1 cellular context compared by ENCODE assay signal in the genomic region with DNA sequence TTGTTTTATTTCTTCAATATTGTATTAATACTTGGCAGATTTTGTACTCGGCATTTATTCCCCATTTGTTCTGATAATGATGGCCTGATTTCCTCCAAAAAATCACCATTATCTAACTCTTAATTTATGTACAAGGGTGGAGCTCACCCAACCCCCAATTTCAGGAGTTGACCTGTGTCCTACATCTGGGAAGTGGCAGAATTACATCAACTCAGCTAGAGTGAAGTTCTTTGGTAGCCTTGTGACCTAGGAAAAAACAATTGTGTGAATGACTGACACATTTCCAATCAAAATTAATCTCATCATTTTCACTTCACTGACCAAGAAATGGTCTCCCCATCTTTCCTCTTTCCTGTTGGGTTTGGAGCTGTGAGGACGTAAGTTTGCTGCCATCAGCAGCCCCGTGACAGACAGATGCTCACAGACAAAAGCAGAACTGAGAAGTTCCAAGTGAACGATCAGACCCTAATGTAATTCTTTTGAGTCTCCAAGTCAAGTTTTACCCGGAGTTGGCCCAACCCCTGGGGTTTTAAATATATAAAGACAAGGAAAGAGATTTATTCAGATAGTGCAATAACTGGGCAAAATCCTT.
A peak's percentile ranks its signal among the peaks of the same experiment; 100 is the strongest.
TF ChIP-seq lines count a peak whose summit lies in the region.

No MANE protein-coding gene starts in this region.

TF ChIP-seq in GM12878, 131 proteins besides CTCF, POLR2A, EP300 and RAD21 (continued from another document):
- TF ChIP-seq, protein P1, sequence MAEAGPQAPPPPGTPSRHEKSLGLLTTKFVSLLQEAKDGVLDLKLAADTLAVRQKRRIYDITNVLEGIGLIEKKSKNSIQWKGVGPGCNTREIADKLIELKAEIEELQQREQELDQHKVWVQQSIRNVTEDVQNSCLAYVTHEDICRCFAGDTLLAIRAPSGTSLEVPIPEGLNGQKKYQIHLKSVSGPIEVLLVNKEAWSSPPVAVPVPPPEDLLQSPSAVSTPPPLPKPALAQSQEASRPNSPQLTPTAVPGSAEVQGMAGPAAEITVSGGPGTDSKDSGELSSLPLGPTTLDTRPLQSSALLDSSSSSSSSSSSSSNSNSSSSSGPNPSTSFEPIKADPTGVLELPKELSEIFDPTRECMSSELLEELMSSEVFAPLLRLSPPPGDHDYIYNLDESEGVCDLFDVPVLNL (IDR thresholded peaks at IDR 0.05; ENCODE audit: low read depth, low read length): no peak
- peak; percentile 66; the same call in 1 of the 2 replicates for TF ChIP-seq FOXM1 (IDR thresholded peaks at IDR 0.05; ENCODE audit: low read depth, low read length)
- peak; percentile 74 for TF ChIP-seq NR2F1 (conservative IDR thresholded peaks at IDR 0.05)
- TF ChIP-seq ZNF274 (IDR thresholded peaks at IDR 0.05; ENCODE audit: insufficient read depth, insufficient read length): no peak
- TF ChIP-seq, protein P2, sequence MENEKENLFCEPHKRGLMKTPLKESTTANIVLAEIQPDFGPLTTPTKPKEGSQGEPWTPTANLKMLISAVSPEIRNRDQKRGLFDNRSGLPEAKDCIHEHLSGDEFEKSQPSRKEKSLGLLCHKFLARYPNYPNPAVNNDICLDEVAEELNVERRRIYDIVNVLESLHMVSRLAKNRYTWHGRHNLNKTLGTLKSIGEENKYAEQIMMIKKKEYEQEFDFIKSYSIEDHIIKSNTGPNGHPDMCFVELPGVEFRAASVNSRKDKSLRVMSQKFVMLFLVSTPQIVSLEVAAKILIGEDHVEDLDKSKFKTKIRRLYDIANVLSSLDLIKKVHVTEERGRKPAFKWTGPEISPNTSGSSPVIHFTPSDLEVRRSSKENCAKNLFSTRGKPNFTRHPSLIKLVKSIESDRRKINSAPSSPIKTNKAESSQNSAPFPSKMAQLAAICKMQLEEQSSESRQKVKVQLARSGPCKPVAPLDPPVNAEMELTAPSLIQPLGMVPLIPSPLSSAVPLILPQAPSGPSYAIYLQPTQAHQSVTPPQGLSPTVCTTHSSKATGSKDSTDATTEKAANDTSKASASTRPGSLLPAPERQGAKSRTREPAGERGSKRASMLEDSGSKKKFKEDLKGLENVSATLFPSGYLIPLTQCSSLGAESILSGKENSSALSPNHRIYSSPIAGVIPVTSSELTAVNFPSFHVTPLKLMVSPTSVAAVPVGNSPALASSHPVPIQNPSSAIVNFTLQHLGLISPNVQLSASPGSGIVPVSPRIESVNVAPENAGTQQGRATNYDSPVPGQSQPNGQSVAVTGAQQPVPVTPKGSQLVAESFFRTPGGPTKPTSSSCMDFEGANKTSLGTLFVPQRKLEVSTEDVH (IDR thresholded peaks at IDR 0.05; ENCODE audit: low read depth, partially characterized antibody): no peak
- TF ChIP-seq, protein P3, sequence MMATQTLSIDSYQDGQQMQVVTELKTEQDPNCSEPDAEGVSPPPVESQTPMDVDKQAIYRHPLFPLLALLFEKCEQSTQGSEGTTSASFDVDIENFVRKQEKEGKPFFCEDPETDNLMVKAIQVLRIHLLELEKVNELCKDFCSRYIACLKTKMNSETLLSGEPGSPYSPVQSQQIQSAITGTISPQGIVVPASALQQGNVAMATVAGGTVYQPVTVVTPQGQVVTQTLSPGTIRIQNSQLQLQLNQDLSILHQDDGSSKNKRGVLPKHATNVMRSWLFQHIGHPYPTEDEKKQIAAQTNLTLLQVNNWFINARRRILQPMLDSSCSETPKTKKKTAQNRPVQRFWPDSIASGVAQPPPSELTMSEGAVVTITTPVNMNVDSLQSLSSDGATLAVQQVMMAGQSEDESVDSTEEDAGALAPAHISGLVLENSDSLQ (IDR thresholded peaks at IDR 0.05): peak; percentile 91
- no peak for TF ChIP-seq POLR2AphosphoS5 (IDR thresholded peaks at IDR 0.05; ENCODE audit: low read length)
- TF ChIP-seq CHD2 (IDR thresholded peaks at IDR 0.05; ENCODE audit: borderline replicate concordance, low read depth, low read length): peak; percentile 78; the same call in 1 of the 2 replicates
- TF ChIP-seq, protein P4, sequence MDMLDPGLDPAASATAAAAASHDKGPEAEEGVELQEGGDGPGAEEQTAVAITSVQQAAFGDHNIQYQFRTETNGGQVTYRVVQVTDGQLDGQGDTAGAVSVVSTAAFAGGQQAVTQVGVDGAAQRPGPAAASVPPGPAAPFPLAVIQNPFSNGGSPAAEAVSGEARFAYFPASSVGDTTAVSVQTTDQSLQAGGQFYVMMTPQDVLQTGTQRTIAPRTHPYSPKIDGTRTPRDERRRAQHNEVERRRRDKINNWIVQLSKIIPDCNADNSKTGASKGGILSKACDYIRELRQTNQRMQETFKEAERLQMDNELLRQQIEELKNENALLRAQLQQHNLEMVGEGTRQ (IDR thresholded peaks at IDR 0.05; ENCODE audit: borderline replicate concordance, low read depth, low read length): no peak
- peak; percentile 26; the same call in 1 of the 2 replicates for TF ChIP-seq ZNF24 (IDR thresholded peaks at IDR 0.05)
- peak; percentile 92 for TF ChIP-seq MTA2 (IDR thresholded peaks at IDR 0.05; ENCODE audit: low read depth)
- peak; percentile 35; the same call in 1 of the 2 replicates for TF ChIP-seq BACH1 (IDR thresholded peaks at IDR 0.05; ENCODE audit: borderline replicate concordance)
- peak; percentile 36 to 81; a peak in 3 of 4 replicates for TF ChIP-seq BHLHE40 (IDR thresholded peaks at IDR 0.05; ENCODE audit: borderline replicate concordance in 1 of 2, low read depth in 2 of 2, low read length in 1 of 2)
- peak; percentile 64; the same call in 1 of the 2 replicates for TF ChIP-seq GATAD2B (conservative IDR thresholded peaks at IDR 0.05; ENCODE audit: low read depth)
- peak; percentile 58; the same call in 1 of the 2 replicates for TF ChIP-seq TCF7 (IDR thresholded peaks at IDR 0.05; ENCODE audit: borderline replicate concordance)
- peak; percentile 75 for TF ChIP-seq BMI1 (IDR thresholded peaks at IDR 0.05; ENCODE audit: borderline replicate concordance)
- TF ChIP-seq RAD51 (IDR thresholded peaks at IDR 0.05): peak; percentile 73
- TF ChIP-seq MYC (IDR thresholded peaks at IDR 0.05; ENCODE audit: insufficient read depth, insufficient read length, insufficient replicate concordance, low read length, severe bottlenecking): no peak
- peak; percentile 43; the same call in 1 of the 2 replicates for TF ChIP-seq CREM (IDR thresholded peaks at IDR 0.05; ENCODE audit: low read depth)
- peak; percentile 60 for TF ChIP-seq CREB1 (IDR thresholded peaks at IDR 0.05; ENCODE audit: low read depth)
- no peak for TF ChIP-seq JUND (IDR thresholded peaks at IDR 0.05; ENCODE audit: low read depth, low read length)
TF ChIP-seq in GM12878: peak in this region for 40.
